ENCODE assay signal across 21 cellular contexts in genomic region chr3:160841455-160841854, GRCh38.
DNase-seq lines count a peak whose midpoint lies in the region; ATAC-seq and TF ChIP-seq lines count a peak whose summit lies in the region.
"Had no signal": no experiment of that assay in that cellular context is flagged by ENCODE, and none has a peak within 500 bp of the region (broad histone marks: within the 10 kb centered on the region; RNA-seq: fewer than 3 reads in every experiment).

No MANE protein-coding gene starts in this region.

- H3K9me3 ChIP-seq in right cardiac atrium (ENCODE audit: control insufficient read depth, low read length): no peaks in the 10 kb centered on the region
- no peaks in the 10 kb centered on the region for H3K9me3 ChIP-seq in gastrocnemius medialis
- H3K9me3 ChIP-seq: HAP-1, Peyer's patch, SJSA1 had no signal

- no peak overlapping the region for H3K27ac ChIP-seq in right cardiac atrium (ENCODE audit: low read length)
- H3K27ac ChIP-seq in gastrocnemius medialis: peak overlapping the region in 2 of 4 donors; percentile 70 to 84
- H3K27ac ChIP-seq: C4-2B, Peyer's patch, SJSA1 had no signal

- peak; percentile 13 for TF ChIP-seq CTCF in GM13976 (IDR thresholded peaks at IDR 0.05; ENCODE audit: borderline replicate concordance, control extremely low read depth, extremely low read depth, insufficient read depth, missing control alignments)
- TF ChIP-seq CTCF in chondrocyte (IDR thresholded peaks at IDR 0.05): peak; percentile 9
- no peak for TF ChIP-seq CTCF in gastrocnemius medialis (IDR thresholded peaks at IDR 0.05 in 4 of 5, conservative IDR thresholded peaks at IDR 0.05 in 1 of 5)
- TF ChIP-seq CTCF in endothelial cell (IDR thresholded peaks at IDR 0.05; ENCODE audit: unreplicated experiment): no peak

- H3K4me3 Mint-ChIP-seq in chondrocyte (ENCODE audit: unreplicated experiment) (no peak overlapping the region), endothelial cell (ENCODE audit: unreplicated experiment) (no peak overlapping the region)
- H3K4me3 Mint-ChIP-seq: CD8-positive, alpha-beta memory T cell; GM23338 had no signal

- H3K27ac Mint-ChIP-seq in chondrocyte (ENCODE audit: unreplicated experiment) (no peak overlapping the region), endothelial cell (ENCODE audit: unreplicated experiment) (no peak overlapping the region)
- H3K27ac Mint-ChIP-seq: CD8-positive, alpha-beta memory T cell; GM23338 had no signal

- H3K4me3 ChIP-seq in right cardiac atrium (ENCODE audit: low read length) (no peak overlapping the region), gastrocnemius medialis (no peak overlapping the region)
- H3K4me3 ChIP-seq: GM23338, HAP-1, MG63, Peyer's patch, SJSA1 had no signal

- TF ChIP-seq POLR2A in gastrocnemius medialis (IDR thresholded peaks at IDR 0.05): no peak

- H3K27me3 ChIP-seq in right cardiac atrium (ENCODE audit: control insufficient read depth, insufficient read depth): no peaks in the 10 kb centered on the region
- no peaks in the 10 kb centered on the region for H3K27me3 ChIP-seq in gastrocnemius medialis
- H3K27me3 ChIP-seq: Peyer's patch, SJSA1 had no signal

- peaks cover 2% of the 10 kb centered on the region for H3K4me1 ChIP-seq in right cardiac atrium (ENCODE audit: control insufficient read depth, insufficient read depth, low read length)
- H3K4me1 ChIP-seq in gastrocnemius medialis: peaks cover 27 to 50% of the 10 kb centered on the region in 2 donors
- H3K4me1 ChIP-seq: Peyer's patch, SJSA1 had no signal

- ATAC-seq in Right ventricle myocardium superior (ENCODE audit: poor library complexity) (peak; percentile 67), right cardiac atrium (no peak), gastrocnemius medialis (peak; percentile 31 to 53)
- ATAC-seq: GM23338 had no signal

- H3K9me3 Mint-ChIP-seq in chondrocyte (ENCODE audit: low read depth) (no peaks in the 10 kb centered on the region), endothelial cell (ENCODE audit: unreplicated experiment) (no peaks in the 10 kb centered on the region)
- H3K9me3 Mint-ChIP-seq: GM23338 had no signal

- no peak for DNase-seq in Right ventricle myocardium superior
- DNase-seq in right cardiac atrium: no peak
- DNase-seq in GM13976 (ENCODE audit: low spot score): no peak
- no peak for DNase-seq in chondrocyte (ENCODE audit: low spot score)
- no peak for DNase-seq in gastrocnemius medialis
- no peak for DNase-seq in endothelial cell (ENCODE audit: low spot score)
- DNase-seq in NCI-H2196 treated with DMSO at 0.1 percent for 48 hours (lab: John Stamatoyannopoulos, UW; ENCODE audit: unreplicated experiment): no peak
- DNase-seq: AML-193; CD8-positive, alpha-beta memory T cell; DMS79; Kasumi-1; MG63; NCI-H1048; NCI-H1417 treated with DMSO at 0.1 percent for 48 hours; NCI-H187; NK-92 treated with Interleukin-12 subunit alpha and Interleukin-12 subunit beta, amount 100 ng/mL, for 24 hours; Peyer's patch had no signal

- no peaks in the 10 kb centered on the region for H3K27me3 Mint-ChIP-seq in chondrocyte (ENCODE audit: low read depth)
- H3K27me3 Mint-ChIP-seq in endothelial cell (ENCODE audit: unreplicated experiment): no peaks in the 10 kb centered on the region

- H3K36me3 Mint-ChIP-seq in chondrocyte (ENCODE audit: low read depth) (no peaks in the 10 kb centered on the region), endothelial cell (ENCODE audit: low read depth, unreplicated experiment) (no peaks in the 10 kb centered on the region)

- in situ Hi-C loops in GM13976 (cut with MboI; ENCODE audit: low sequenced_read_pairs, unreplicated experiment) (no loop called here), gastrocnemius medialis (cut with MboI; ENCODE audit: low sequenced_read_pairs in 4 of 4) (no loop called here)

- no peaks in the 10 kb centered on the region for H3K4me1 Mint-ChIP-seq in chondrocyte (ENCODE audit: low read depth)
- peaks cover 7% of the 10 kb centered on the region for H3K4me1 Mint-ChIP-seq in endothelial cell (ENCODE audit: unreplicated experiment)

- intact Hi-C loops in Right ventricle myocardium superior (cut with DNase I): no loop called here
- intact Hi-C loops in right cardiac atrium (cut with DNase I): no loop called here
- intact Hi-C loops in gastrocnemius medialis (cut with DNase I; ENCODE audit: low total_unique reads): no loop called here

- H3K36me3 ChIP-seq in gastrocnemius medialis: no peaks in the 10 kb centered on the region
- H3K36me3 ChIP-seq: HAP-1, MG63, Peyer's patch, SJSA1 had no signal

- WGBS in right cardiac atrium: 74% methylated on average over 1 of the region's 1 CpG

Comparison
In these comparisons a context has a peak if more than half of its experiments do, and no peak if none do; other contexts are left out.
1. ATAC-seq: peak in Right ventricle myocardium superior (single experiment) and gastrocnemius medialis (2 of 2); none in right cardiac atrium (0 of 2).
2. CTCF ChIP-seq: peak in GM13976 (single experiment) and chondrocyte (single experiment); none in gastrocnemius medialis (0 of 5) and endothelial cell (single experiment).